ENCODE assay signal across 27 cellular contexts in the genomic region with DNA sequence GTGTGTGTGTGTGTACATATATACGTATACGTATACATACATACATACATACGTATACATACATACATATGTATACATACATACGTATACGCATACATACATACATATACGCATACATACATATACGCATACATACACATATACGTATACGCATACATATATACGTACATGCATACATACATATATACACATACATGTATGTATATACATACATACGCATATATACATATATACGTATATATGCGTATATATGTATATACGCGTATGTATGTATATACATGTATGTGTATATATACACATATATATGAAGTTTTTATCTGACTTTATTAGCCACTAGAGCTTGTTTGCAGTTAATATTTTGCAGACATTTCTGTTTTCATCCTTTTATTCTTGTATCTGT.
"Had no signal": no experiment of that assay in that cellular context is flagged by ENCODE, and none has a peak within 500 bp of the region (broad histone marks: within the 10 kb centered on the region; RNA-seq: fewer than 3 reads in every experiment).

No MANE protein-coding gene starts in this region.

- H3K4me1 ChIP-seq: ascending aorta, breast epithelium, colonic mucosa had no signal

- H3K27me3 ChIP-seq: ascending aorta, breast epithelium, cardiac muscle cell, colonic mucosa had no signal

- H3K9me3 ChIP-seq: colonic mucosa had no signal

- H3K27ac Mint-ChIP-seq: activated CD4-positive, alpha-beta T cell treated with anti-CD3 and anti-CD28 coated beads, Interleukin-2, amount 10 ng/mL, durations not matched to agents 7 days and 5 days; activated CD8-positive, alpha-beta T cell treated with anti-CD3 and anti-CD28 coated beads for 36 hours; activated naive CD4-positive, alpha-beta T cell treated with anti-CD3 and anti-CD28 coated beads for 36 hours; activated naive CD4-positive, alpha-beta T cell treated with anti-CD3 and anti-CD28 coated beads, Interleukin-2, amount 50 U/mL, for 72 hours; activated naive CD8-positive, alpha-beta T cell treated with anti-CD3 and anti-CD28 coated beads, Interleukin-2, amount 10 ng/mL, durations not matched to agents 7 days and 5 days; activated T-helper 1 cell treated with anti-CD3 and anti-CD28 coated beads, Interleukin-12 subunit alpha, Interleukin-12 subunit beta, Interleukin-2, Interleukin-4 antibody, amounts not matched to agents 30 ng/mL and 10 ng/mL and 1 ng/mL, durations not matched to agents 14 hours and 24 hours and 36 hours; activated T-helper 2 cell treated with anti-CD3 and anti-CD28 coated beads, Interferon-gamma antibody, Interleukin-2, Interleukin-4, amounts not matched to agents 10 μg/mL and 5 μg/mL and 100 μg/mL, durations not matched to agents 14 hours and 24 hours and 36 hours; brain; WTC11 had no signal

- H3K9me3 Mint-ChIP-seq: activated CD4-positive, alpha-beta T cell treated with anti-CD3 and anti-CD28 coated beads, Interleukin-2, amount 10 ng/mL, durations not matched to agents 7 days and 5 days; activated CD8-positive, alpha-beta T cell treated with anti-CD3 and anti-CD28 coated beads for 36 hours; activated naive CD4-positive, alpha-beta T cell treated with anti-CD3 and anti-CD28 coated beads for 36 hours; activated naive CD8-positive, alpha-beta T cell treated with anti-CD3 and anti-CD28 coated beads, Interleukin-2, amount 10 ng/mL, durations not matched to agents 7 days and 5 days had no signal

- H3K36me3 Mint-ChIP-seq: activated naive CD4-positive, alpha-beta T cell treated with anti-CD3 and anti-CD28 coated beads, Interleukin-2, amount 50 U/mL, for 72 hours; activated naive CD8-positive, alpha-beta T cell treated with anti-CD3 and anti-CD28 coated beads, Interleukin-2, amount 10 ng/mL, durations not matched to agents 7 days and 5 days had no signal

- H3K27ac ChIP-seq: ascending aorta, breast epithelium, cardiac muscle cell, colonic mucosa, VCaP had no signal

- H3K27me3 Mint-ChIP-seq: brain had no signal

- ATAC-seq: activated CD8-positive, alpha-beta T cell treated with anti-CD3 and anti-CD28 coated beads for 36 hours; activated naive CD4-positive, alpha-beta T cell treated with anti-CD3 and anti-CD28 coated beads, Interleukin-2, amount 50 U/mL, for 72 hours; esophagus mucosa; WTC11 had no signal

- H3K4me1 Mint-ChIP-seq: activated CD4-positive, alpha-beta T cell treated with anti-CD3 and anti-CD28 coated beads, Interleukin-2, amount 10 ng/mL, durations not matched to agents 7 days and 5 days; activated naive CD8-positive, alpha-beta T cell treated with anti-CD3 and anti-CD28 coated beads, Interleukin-2, amount 10 ng/mL, durations not matched to agents 7 days and 5 days; brain; WTC11 had no signal

- H3K4me3 Mint-ChIP-seq: activated CD4-positive, alpha-beta T cell treated with anti-CD3 and anti-CD28 coated beads, Interleukin-2, amount 10 ng/mL, durations not matched to agents 7 days and 5 days; activated CD8-positive, alpha-beta T cell treated with anti-CD3 and anti-CD28 coated beads for 36 hours; activated naive CD4-positive, alpha-beta T cell treated with anti-CD3 and anti-CD28 coated beads for 36 hours; activated naive CD8-positive, alpha-beta T cell treated with anti-CD3 and anti-CD28 coated beads, Interleukin-2, amount 10 ng/mL, durations not matched to agents 7 days and 5 days; activated T-helper 1 cell treated with anti-CD3 and anti-CD28 coated beads, Interleukin-12 subunit alpha, Interleukin-12 subunit beta, Interleukin-2, Interleukin-4 antibody, amounts not matched to agents 30 ng/mL and 10 ng/mL and 1 ng/mL, durations not matched to agents 14 hours and 24 hours and 36 hours; brain; WTC11 had no signal

- H3K4me3 ChIP-seq: ascending aorta, breast epithelium, cardiac muscle cell, colonic mucosa had no signal

- DNase-seq: activated CD4-positive, alpha-beta T cell treated with anti-CD3 and anti-CD28 coated beads for 1 hour; activated CD4-positive, alpha-beta T cell treated with anti-CD3 and anti-CD28 coated beads for 4 hours; activated CD4-positive, alpha-beta T cell treated with anti-CD3 and anti-CD28 coated beads, Interleukin-2, amount 10 ng/mL, durations not matched to agents 7 days and 5 days; activated CD4-positive, alpha-beta T cell treated with anti-CD3 and anti-CD28 coated beads, Interleukin-2, amount 50 U/mL, for 48 hours; activated CD8-positive, alpha-beta memory T cell treated with anti-CD3 and anti-CD28 coated beads for 24 hours; activated CD8-positive, alpha-beta T cell treated with anti-CD3 and anti-CD28 coated beads for 36 hours; activated effector memory CD4-positive, alpha-beta T cell treated with anti-CD3 and anti-CD28 coated beads, Interleukin-2, amount 50 U/mL, for 16 hours; activated naive CD4-positive, alpha-beta T cell treated with anti-CD3 and anti-CD28 coated beads for 36 hours; activated naive CD8-positive, alpha-beta T cell treated with anti-CD3 and anti-CD28 coated beads, Interleukin-2, amount 10 ng/mL, durations not matched to agents 7 days and 5 days; activated T-cell treated with anti-CD3 and anti-CD28 coated beads, Interleukin-2, amount 50 U/mL, for 48 hours; central memory CD4-positive, alpha-beta T cell; cerebellar nuclear complex; colonic mucosa; effector CD8-positive, alpha-beta T cell; foreskin fibroblast; head of caudate nucleus; T-helper 2 cell had no signal

- H3K36me3 ChIP-seq: ascending aorta, breast epithelium, colonic mucosa had no signal
